In genomic region chr1:207495816-207496792, GRCh38 we compare ENCODE assay signal across 8 cellular contexts. TPM values are rescaled to one million over a fixed set of nuclear protein-coding genes. Genes with fewer than 3 reads are reported as not detected.
A peak's percentile ranks its signal among the peaks of the same experiment; 100 is the strongest.
DNase-seq lines count a peak whose midpoint lies in the region; ATAC-seq and TF ChIP-seq lines count a peak whose summit lies in the region.

TSS of gene CR1 (plus strand) at chr1:207496157. CDS start at chr1:207496268, 111 bp downstream.

- ATAC-seq in HG03442 (IDR thresholded peaks at IDR 0.05; ENCODE audit: unreplicated experiment) = peak; percentile 33
- ATAC-seq in natural killer cell = peak; percentile 53 to 75 (median 75)

- TF ChIP-seq CTCF in endothelial cell (IDR thresholded peaks at IDR 0.05; ENCODE audit: unreplicated experiment) = no peak
- no peak for TF ChIP-seq CTCF in natural killer cell (IDR thresholded peaks at IDR 0.05)
- no peak for TF ChIP-seq CTCF in tibial artery (IDR thresholded peaks at IDR 0.05)

- H3K27me3 Mint-ChIP-seq in endothelial cell (ENCODE audit: unreplicated experiment) (peaks cover 4% of the 10 kb centered on the region), natural killer cell (ENCODE audit: low read depth in 2 of 2) (peaks cover 28 to 32% of the 10 kb centered on the region in 2 donors)

- intact Hi-C loops in natural killer cell (cut with micrococcal nuclease) (no loop called here), tibial artery (cut with DNase I; ENCODE audit: low total_unique reads) (no loop called here)

- H3K27me3 ChIP-seq in tibial artery = peaks cover 0 to 42% of the 10 kb centered on the region in 2 donors

- DNase-seq in SIG-M5 treated with dmso at 0.1 percent for 504 hours (lab: John Stamatoyannopoulos, UW; ENCODE audit: unreplicated experiment) (peak; percentile 52), SIG-M5 (lab: John Stamatoyannopoulos, UW) (no peak), endothelial cell (ENCODE audit: low spot score) (peak; percentile 35), natural killer cell (no peak), tibial artery (peak; percentile 32 to 68), DMS 273 treated with DMSO at 0.1 percent for 48 hours (lab: John Stamatoyannopoulos, UW) (no peak)
- peak; percentile 44 for DNase-seq in activated CD4-positive, alpha-beta T cell treated with anti-CD3 and anti-CD28 coated beads for 48 hours

- no peaks in the 10 kb centered on the region for H3K36me3 Mint-ChIP-seq in endothelial cell (ENCODE audit: low read depth, unreplicated experiment)
- no peaks in the 10 kb centered on the region for H3K36me3 Mint-ChIP-seq in natural killer cell

- no peak within 1 kb of the TSS for H3K27ac Mint-ChIP-seq in endothelial cell (ENCODE audit: unreplicated experiment)
- H3K27ac Mint-ChIP-seq in natural killer cell = no peak within 1 kb of the TSS

- H3K9me3 Mint-ChIP-seq in endothelial cell (ENCODE audit: unreplicated experiment) (no peaks in the 10 kb centered on the region), natural killer cell (no peaks in the 10 kb centered on the region)

- no peaks in the 10 kb centered on the region for H3K9me3 ChIP-seq in tibial artery

- H3K4me3 Mint-ChIP-seq in endothelial cell (ENCODE audit: unreplicated experiment) = peak within 1 kb of the TSS; percentile 80
- H3K4me3 Mint-ChIP-seq in natural killer cell = peak within 1 kb of the TSS; percentile 63

- no peaks in the 10 kb centered on the region for H3K36me3 ChIP-seq in tibial artery

- H3K4me1 Mint-ChIP-seq in endothelial cell (ENCODE audit: unreplicated experiment) = peaks cover 7% of the 10 kb centered on the region
- peaks cover 0 to 9% of the 10 kb centered on the region in 2 donors for H3K4me1 Mint-ChIP-seq in natural killer cell

- peaks cover 0 to 8% (median 3%) of the 10 kb centered on the region in 4 donors for H3K4me1 ChIP-seq in tibial artery

- no peak within 1 kb of the TSS for H3K27ac ChIP-seq in tibial artery

- peak within 1 kb of the TSS; percentile 25 to 33 for H3K4me3 ChIP-seq in tibial artery

RNA-seq across cellular contexts. Expression of gene CR1, which starts in this region (rescaled TPM):
- total RNA-seq in endothelial cell (ENCODE audit: unreplicated experiment) = 0.51 TPM
- 10 to 100 TPM in 1 of 3 donors, 1 to 10 TPM in 2; 1.5 to 39.4 (median 2.6) TPM for total RNA-seq in natural killer cell

Comparison
In these comparisons a context has a peak if more than half of its experiments do, and no peak if none do; other contexts are left out.
1. DNase-seq: peak in SIG-M5 treated with dmso at 0.1 percent for 504 hours (single experiment), activated CD4-positive, alpha-beta T cell treated with anti-CD3 and anti-CD28 coated beads for 48 hours (single experiment) and tibial artery (2 of 2); none in SIG-M5 (single experiment), natural killer cell (single experiment) and DMS 273 treated with DMSO at 0.1 percent for 48 hours (single experiment).
2. Peak in DNase-seq in endothelial cell; RNA of the gene not detected or under 1 TPM.